ENCODE assay signal across 1 cellular context in the genomic region with DNA sequence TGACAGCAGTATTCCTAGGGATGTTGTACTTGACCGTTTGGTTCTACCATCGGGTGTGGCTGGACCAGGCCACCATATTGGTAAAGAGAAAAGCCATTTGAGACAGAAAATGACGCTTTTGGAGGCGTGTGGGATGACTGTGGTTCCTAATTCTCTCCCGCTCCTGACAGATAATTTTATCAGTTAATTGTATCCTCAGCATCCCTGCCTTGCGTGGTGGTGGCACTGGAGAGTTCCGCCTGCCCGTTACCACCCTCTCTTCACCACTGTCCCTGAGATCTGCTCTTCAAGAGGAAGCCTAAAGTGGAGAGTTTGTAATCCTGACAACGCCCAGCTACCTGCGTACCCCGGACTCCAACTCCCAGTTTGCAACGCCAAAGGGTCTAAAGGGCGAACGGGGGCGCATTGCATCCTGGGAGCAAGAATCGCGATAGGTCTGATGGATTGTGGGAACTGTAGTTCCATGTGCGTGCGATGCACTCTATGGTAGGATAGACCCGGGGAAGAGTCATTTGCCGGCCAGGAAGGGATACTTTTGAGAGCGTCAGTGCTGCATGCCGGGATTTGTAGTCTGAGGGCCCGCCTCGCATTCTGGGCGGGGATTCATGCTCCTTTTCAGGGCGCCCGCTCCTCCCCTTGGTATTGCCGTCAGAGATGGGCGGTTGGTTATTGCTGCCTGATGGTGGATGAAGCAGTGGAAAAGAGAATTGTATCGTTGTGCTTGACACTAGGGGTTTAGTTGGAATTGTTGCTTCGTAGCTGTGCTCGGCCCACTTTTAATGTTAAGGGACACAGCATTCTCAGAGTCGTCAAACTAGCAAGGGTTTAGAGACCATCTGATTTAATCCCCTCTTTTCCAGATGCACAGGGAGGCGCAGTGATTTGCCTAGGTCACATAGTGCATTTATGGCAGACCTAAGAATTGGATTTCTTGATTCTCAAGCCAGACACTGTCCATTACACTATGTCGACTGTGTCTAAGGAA.
TF ChIP-seq lines count a peak whose summit lies in the region.

No MANE protein-coding gene starts in this region.

TF ChIP-seq in endothelial cell of umbilical vein, 7 proteins besides CTCF, POLR2A, EP300 and RAD21:
- TF ChIP-seq, protein P1, sequence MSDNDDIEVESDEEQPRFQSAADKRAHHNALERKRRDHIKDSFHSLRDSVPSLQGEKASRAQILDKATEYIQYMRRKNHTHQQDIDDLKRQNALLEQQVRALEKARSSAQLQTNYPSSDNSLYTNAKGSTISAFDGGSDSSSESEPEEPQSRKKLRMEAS (IDR thresholded peaks at IDR 0.05; ENCODE audit: insufficient read depth, insufficient read length), result peak; percentile 78
- no peak for TF ChIP-seq EZH2 (IDR thresholded peaks at IDR 0.05; ENCODE audit: borderline replicate concordance, low read depth, low read length, severe bottlenecking)
- TF ChIP-seq GATA2 (IDR thresholded peaks at IDR 0.05; ENCODE audit: insufficient read depth, insufficient read length, low read depth, low read length), result no peak
- peak; percentile 57 for TF ChIP-seq POLR2AphosphoS5 (IDR thresholded peaks at IDR 0.05; ENCODE audit: insufficient read depth, low read depth, low read length)
- TF ChIP-seq FOS (IDR thresholded peaks at IDR 0.05; ENCODE audit: borderline replicate concordance, insufficient read depth, low read length), result no peak
- no peak for TF ChIP-seq JUN (IDR thresholded peaks at IDR 0.05; ENCODE audit: borderline replicate concordance, insufficient read depth, insufficient read length, low read depth)
- TF ChIP-seq MYC (IDR thresholded peaks at IDR 0.05; ENCODE audit: low read depth, low read length), result peak; percentile 24
